8 cellular contexts compared by ENCODE assay signal in the genomic region with DNA sequence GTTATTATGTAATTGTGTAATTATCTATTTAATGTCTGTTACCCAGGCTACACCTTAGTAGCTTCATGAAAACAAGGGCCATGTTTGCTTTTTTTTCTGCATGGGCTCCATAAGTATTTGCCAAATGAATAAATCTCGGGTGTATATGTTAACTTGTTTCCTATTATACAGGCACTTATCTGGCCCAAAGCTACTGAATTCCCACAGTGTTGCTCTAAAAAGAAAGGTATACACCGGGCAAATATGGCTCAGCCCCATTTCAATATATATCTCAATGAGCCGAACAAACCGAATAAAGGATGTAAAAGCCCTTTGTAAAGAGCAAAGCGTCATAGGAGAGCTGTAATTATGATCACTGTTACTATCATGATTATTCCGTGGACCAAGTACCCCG. TPM values are rescaled to one million over a fixed set of nuclear protein-coding genes. Genes with fewer than 3 reads are reported as not detected.
DNase-seq lines count a peak whose midpoint lies in the region; ATAC-seq, FAIRE-seq and TF ChIP-seq lines count a peak whose summit lies in the region.

No MANE protein-coding gene starts in this region.

- H3K4me2 ChIP-seq in GM12878 (ENCODE audit: control insufficient read depth, insufficient read depth) = peak overlapping the region; percentile 96

- in situ Hi-C loops in GM12878 (cut with MboI) = no loop called here

- SMC1A ChIA-PET in GM12878 (lab: Charles Lee; ENCODE audit: uncharacterized antibody, unreplicated experiment) = interaction anchor here (0.8 to 3.5 kb wide), 8 partner anchors 9 to 324 kb away, joined by 3 to 20 read pairs (median 6); no protein-coding TSS in a partner anchor

- no peak for TF ChIP-seq RAD21 in GM12878 (IDR thresholded peaks at IDR 0.05; ENCODE audit: insufficient read depth, low read depth, low read length)

- H3K36me3 ChIP-seq in BE2C (no peaks in the 10 kb centered on the region), HUES64 (ENCODE audit: insufficient read depth, low read length) (peaks cover 17% of the 10 kb centered on the region), GM12878 (ENCODE audit: control insufficient read depth in 2 of 2, insufficient read depth in 2 of 2, low read length in 1 of 2) (no peaks in the 10 kb centered on the region)

- no peak for TF ChIP-seq POLR2A in GM12878 (IDR thresholded peaks at IDR 0.05; ENCODE audit: low read depth, low read length)

- peak overlapping the region; percentile 92 for H2AFZ ChIP-seq in GM12878 (ENCODE audit: control insufficient read depth, low read depth, low read length)

- TSS peak; percentile 67 for BruUV-seq in GM12878 (replicated peaks; lab: Mats Ljungman, UMichigan)

- no peaks in the 10 kb centered on the region for H4K20me1 ChIP-seq in GM12878 (ENCODE audit: control insufficient read depth, insufficient read depth)

- peaks cover 1% of the 10 kb centered on the region for H3K79me2 ChIP-seq in GM12878 (ENCODE audit: control insufficient read depth, insufficient read depth, low read length)

- H3K27ac ChIP-seq in HUES64 (ENCODE audit: low read depth, low read length) (no peak overlapping the region), GM12878 (ENCODE audit: control insufficient read depth, insufficient read depth) (no peak overlapping the region)

- 14% methylated on average over 7 of the region's 7 CpGs for whole genome bisulfite sequencing in HUES64
- WGBS in GM12878 (ENCODE audit: insufficient coverage, insufficient replicate concordance, low lambda C conversion rate, missing lambda C conversion rate) = under 1% methylated on average over 7 of the region's 7 CpGs

- POLR2A ChIA-PET in GM12878 (lab: Charles Lee) = interaction anchor here (0.6 kb wide), 1 partner anchor 1048 kb away, joined by 4 read pairs; no protein-coding TSS in a partner anchor

- no peak for TF ChIP-seq EP300 in GM12878 (IDR thresholded peaks at IDR 0.05; ENCODE audit: borderline replicate concordance in 1 of 2, control insufficient read depth in 1 of 2, low read depth in 2 of 2, low read length in 2 of 2)

- TF ChIP-seq CTCF in BE2C (IDR thresholded peaks at IDR 0.05; ENCODE audit: low read depth, low read length) (no peak), GM12878 (IDR thresholded peaks at IDR 0.05 in 2 of 3, conservative IDR thresholded peaks at IDR 0.05 in 1 of 3; ENCODE audit: control insufficient read depth in 2 of 3, extremely low read depth in 1 of 3, insufficient read depth in 1 of 3, low read depth in 3 of 3, low read length in 3 of 3) (no peak), GM20000 (IDR thresholded peaks at IDR 0.05; ENCODE audit: extremely low read depth, missing control alignments) (no peak)

- peak overlapping the region; percentile 88 for H3K4me3 ChIP-seq in BE2C (ENCODE audit: low read depth, low read length)
- H3K4me3 ChIP-seq in HUES64 (ENCODE audit: low read length) = peak overlapping the region; percentile 96
- peak overlapping the region; percentile 78 for H3K4me3 ChIP-seq in GM12878

- H3K4me3 Mint-ChIP-seq in memory B cell = peak overlapping the region; percentile 100

- peak overlapping the region; percentile 96 for H3K27ac Mint-ChIP-seq in memory B cell

- CTCF ChIA-PET in GM12878 (lab: Yijun Ruan, JAX) = interaction anchor here (1.0 to 4.1 kb wide), 4 partner anchors 14 to 1244 kb away, joined by 3 to 26 read pairs (median 6); no protein-coding TSS in a partner anchor

- H3K9me3 ChIP-seq in BE2C = no peaks in the 10 kb centered on the region
- H3K9me3 ChIP-seq in HUES64 (ENCODE audit: insufficient read depth, low read depth, low read length) = no peaks in the 10 kb centered on the region
- no peaks in the 10 kb centered on the region; the same call in 2 of the 3 replicates for H3K9me3 ChIP-seq in GM12878 (replicated peaks; ENCODE audit: control insufficient read depth, insufficient read depth, low read length)

- RAD21 ChIA-PET in GM12878 (lab: Charles Lee; ENCODE audit: unreplicated experiment) = interaction anchor here (0.7 to 1.3 kb wide), 5 partner anchors 9 to 1121 kb away, joined by 3 to 4 read pairs (median 3); no protein-coding TSS in a partner anchor

- H3K4me1 ChIP-seq in BE2C (no peaks in the 10 kb centered on the region), HUES64 (ENCODE audit: insufficient read depth, low read length) (peaks cover 31% of the 10 kb centered on the region), GM12878 (ENCODE audit: control insufficient read depth, insufficient read depth, low read length) (no peaks in the 10 kb centered on the region; the same call in 1 of the 2 replicates)

- no peak for DNase-seq in BE2C
- DNase-seq in GM12878 (ENCODE audit: low read depth, low spot score) = no peak
- DNase-seq in memory B cell (ENCODE audit: low spot score in 2 of 2) = no peak
- no peak for DNase-seq in GM20000 (ENCODE audit: low spot score)

- peaks cover 4% of the 10 kb centered on the region for H3K27me3 Mint-ChIP-seq in memory B cell

- no peaks in the 10 kb centered on the region for H3K27me3 ChIP-seq in BE2C
- H3K27me3 ChIP-seq in HUES64 (ENCODE audit: insufficient read depth, low read length) = peaks cover 14% of the 10 kb centered on the region; the same call in 1 of the 2 replicates
- no peaks in the 10 kb centered on the region for H3K27me3 ChIP-seq in GM12878 (replicated peaks in 1 of 2; ENCODE audit: control insufficient read depth in 2 of 2, insufficient read depth in 2 of 2, low read length in 1 of 2)

- H3K4me1 Mint-ChIP-seq in memory B cell = peaks cover 16% of the 10 kb centered on the region

- H3K9ac ChIP-seq in HUES64 (ENCODE audit: low read depth, low read length) (peak overlapping the region; percentile 81), GM12878 (ENCODE audit: control insufficient read depth, insufficient read depth, low read length) (peak overlapping the region; percentile 75; the same call in 1 of the 2 replicates)

- FAIRE-seq in GM12878 (lab: Jason Lieb, UNC) = no peak

- no peak for ATAC-seq in GM12878
- no peak for ATAC-seq in memory B cell (ENCODE audit: low read depth)
- ATAC-seq in HG02678 (IDR thresholded peaks at IDR 0.05; ENCODE audit: unreplicated experiment) = no peak
- ATAC-seq in GM18517 (IDR thresholded peaks at IDR 0.05; ENCODE audit: unreplicated experiment) = no peak
- ATAC-seq in HG03095 (IDR thresholded peaks at IDR 0.05; ENCODE audit: unreplicated experiment) = no peak

- H3K36me3 Mint-ChIP-seq in memory B cell = peaks cover 8% of the 10 kb centered on the region

- intact Hi-C loops in GM12878 (cut with micrococcal nuclease; ENCODE audit: unreplicated experiment) = loop anchor here (5.0 kb wide), 1 partner anchor 326 kb away; no protein-coding TSS in a partner anchor

- no peaks in the 10 kb centered on the region for H3K9me3 Mint-ChIP-seq in memory B cell

TF ChIP-seq in GM12878, 131 proteins besides CTCF, POLR2A, EP300 and RAD21 (continues in another document):
- no peak for TF ChIP-seq HDAC2 (IDR thresholded peaks at IDR 0.05)
- no peak for TF ChIP-seq IKZF1 (conservative IDR thresholded peaks at IDR 0.05)
- TF ChIP-seq, protein P1, sequence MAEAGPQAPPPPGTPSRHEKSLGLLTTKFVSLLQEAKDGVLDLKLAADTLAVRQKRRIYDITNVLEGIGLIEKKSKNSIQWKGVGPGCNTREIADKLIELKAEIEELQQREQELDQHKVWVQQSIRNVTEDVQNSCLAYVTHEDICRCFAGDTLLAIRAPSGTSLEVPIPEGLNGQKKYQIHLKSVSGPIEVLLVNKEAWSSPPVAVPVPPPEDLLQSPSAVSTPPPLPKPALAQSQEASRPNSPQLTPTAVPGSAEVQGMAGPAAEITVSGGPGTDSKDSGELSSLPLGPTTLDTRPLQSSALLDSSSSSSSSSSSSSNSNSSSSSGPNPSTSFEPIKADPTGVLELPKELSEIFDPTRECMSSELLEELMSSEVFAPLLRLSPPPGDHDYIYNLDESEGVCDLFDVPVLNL (IDR thresholded peaks at IDR 0.05; ENCODE audit: low read depth, low read length) = no peak
- no peak for TF ChIP-seq BCL11A (IDR thresholded peaks at IDR 0.05; ENCODE audit: low read depth, low read length)
- TF ChIP-seq FOXM1 (IDR thresholded peaks at IDR 0.05; ENCODE audit: low read depth, low read length) = no peak
- TF ChIP-seq POU2F2 (IDR thresholded peaks at IDR 0.05; ENCODE audit: borderline replicate concordance, low read depth, low read length) = no peak

RNA-seq across cellular contexts. Expression of a gene that starts 0.8 kb away (rescaled TPM):
- 18.0 TPM for polyA plus RNA-seq in BE2C (2012; ENCODE audit: insufficient read depth, insufficient read length, low read depth)
- 20.1 TPM for polyA plus RNA-seq in HUES64 (2013, experiment 1 of 2)
- polyA plus RNA-seq in HUES64 (2013, experiment 2 of 2) = 21.6 TPM
- 31.5 and 33.5 TPM in 2 replicates for total RNA-seq in GM12878 (2013; cell fraction: nucleolus; rRNA removed)
- total RNA-seq in GM12878 (2014; rRNA removed) (7.2 and 9.0 TPM in 2 replicates), GM12878 (2014; rRNA removed; fragmentation: Illumina TruSeq; extraction: Trizol) (6.3 and 8.7 TPM in 2 replicates), GM12878 (2021) (8.3 and 8.5 TPM in 2 replicates)
- 1.4 TPM for polyA plus RNA-seq in GM12878 (2011; ENCODE audit: low read depth)
- polyA plus RNA-seq in GM12878 (2011; rRNA removed) (25.4 and 30.0 TPM in 2 replicates), GM12878 (2014; fragmentation: Illumina TruSeq; extraction: Trizol) (7.0 and 10.9 TPM in 2 replicates), GM12878 (2014; fragmentation: Nextera tagmentation; extraction: Ambion mirVana) (1 to 10 TPM; 2.2 to 3.0 TPM), GM12878 (2014; rRNA removed) (4.8 and 7.1 TPM in 2 replicates), GM12878 (2016; fragmentation: Nextera tagmentation; extraction: Ambion mirVana) (1 to 10 TPM; 7.6 to 8.1 TPM)
- 8.6 and 9.1 TPM in 2 replicates for polyA plus RNA-seq in GM12878 (2011; cell fraction: cytosol; rRNA removed)
- polyA plus RNA-seq in GM12878 (2011; cell fraction: nucleus; rRNA removed) = 31.3 and 33.5 TPM in 2 replicates
- polyA plus RNA-seq in GM12878 (2012) = 3.0 and 4.4 TPM in 2 replicates
- polyA minus RNA-seq in GM12878 (2011; rRNA and poly(A)+ RNA removed) = 18.5 and 30.7 TPM in 2 replicates
- 6.5 and 7.6 TPM in 2 replicates for polyA minus RNA-seq in GM12878 (2011; cell fraction: cytosol; rRNA and poly(A)+ RNA removed)
- polyA minus RNA-seq in GM12878 (2011; cell fraction: nucleus; rRNA and poly(A)+ RNA removed) = 16.8 and 32.1 TPM in 2 replicates
